1 cellular context compared by ENCODE assay signal in genomic region chr10:133218891-133219290, GRCh38.
TF ChIP-seq lines count a peak whose summit lies in the region.

No MANE protein-coding gene starts in this region.

TF ChIP-seq in H1, 55 proteins besides CTCF, POLR2A, EP300 and RAD21:
- TF ChIP-seq KDM4A (IDR thresholded peaks at IDR 0.05; ENCODE audit: low read depth, low read length, severe bottlenecking) (no peak), CBX5 (IDR thresholded peaks at IDR 0.05; ENCODE audit: low read depth, low read length) (no peak), TAF1 (IDR thresholded peaks at IDR 0.05; ENCODE audit: low read depth, low read length) (no peak), NANOG (IDR thresholded peaks at IDR 0.05; ENCODE audit: insufficient read depth, low read depth, low read length, poor library complexity, severe bottlenecking) (no peak), RFX5 (IDR thresholded peaks at IDR 0.05; ENCODE audit: borderline replicate concordance, low read depth, low read length) (no peak), YY1 (IDR thresholded peaks at IDR 0.05; ENCODE audit: low read depth, low read length) (no peak), CREB1 (IDR thresholded peaks at IDR 0.05) (no peak), USF2 (IDR thresholded peaks at IDR 0.05; ENCODE audit: low read length) (no peak), BACH1 (IDR thresholded peaks at IDR 0.05; ENCODE audit: low read length) (no peak), E2F6 (IDR thresholded peaks at IDR 0.05) (no peak), TCF12 (IDR thresholded peaks at IDR 0.05; ENCODE audit: low read depth, low read length) (no peak), MAFK (IDR thresholded peaks at IDR 0.05; ENCODE audit: low read depth, low read length) (no peak), BRCA1 (IDR thresholded peaks at IDR 0.05; ENCODE audit: low read depth, low read length) (no peak), ZNF274 (IDR thresholded peaks at IDR 0.05; ENCODE audit: borderline replicate concordance, extremely low read depth, low read length) (no peak)
